ENCODE assay signal across 8 cellular contexts in genomic region chr1:236489710-236490377, GRCh38. TPM values are rescaled to one million over a fixed set of nuclear protein-coding genes. Genes with fewer than 3 reads are reported as not detected.
A peak's percentile ranks its signal among the peaks of the same experiment; 100 is the strongest.
DNase-seq lines count a peak whose midpoint lies in the region; ATAC-seq and TF ChIP-seq lines count a peak whose summit lies in the region.

No MANE protein-coding gene starts in this region.

- TF ChIP-seq CTCF in right atrium auricular region (IDR thresholded peaks at IDR 0.05): peak in 1 of 2 donors; percentile 76
- TF ChIP-seq CTCF in epithelial cell of esophagus (IDR thresholded peaks at IDR 0.05; ENCODE audit: insufficient read depth, low read depth, low read length, missing control alignments): peak; percentile 48

- no peak for DNase-seq in Right ventricle myocardium superior
- no peak for DNase-seq in right atrium auricular region (ENCODE audit: low spot score)
- peak; percentile 77 for DNase-seq in HuH-7 (ENCODE audit: low spot score)
- DNase-seq in RPMI8226: peak; percentile 47
- peak; percentile 72 for DNase-seq in epithelial cell of esophagus (ENCODE audit: low read depth)
- DNase-seq in naive B cell: peak; percentile 24
- DNase-seq in 8988T: no peak

- H3K4me3 Mint-ChIP-seq in naive B cell: no peak overlapping the region

- H3K4me3 ChIP-seq in right atrium auricular region (no peak overlapping the region), epithelial cell of esophagus (ENCODE audit: low read length) (no peak overlapping the region)

- H3K27me3 Mint-ChIP-seq in naive B cell: peaks cover 24 to 46% (median 33%) of the 10 kb centered on the region in 3 donors

- H3K27ac ChIP-seq in right atrium auricular region: no peak overlapping the region

- no peaks in the 10 kb centered on the region for H3K9me3 ChIP-seq in right atrium auricular region

- peak; percentile 65 for ATAC-seq in Right ventricle myocardium superior (ENCODE audit: poor library complexity)
- ATAC-seq in naive B cell (ENCODE audit: low read depth in 2 of 2): peak; percentile 38 to 49
- ATAC-seq in GM19397 (IDR thresholded peaks at IDR 0.05; ENCODE audit: unreplicated experiment): no peak

- H3K36me3 Mint-ChIP-seq in naive B cell: no peaks in the 10 kb centered on the region

- H3K4me1 ChIP-seq in right atrium auricular region: peaks cover 0 to 12% of the 10 kb centered on the region in 2 donors

- no peaks in the 10 kb centered on the region for H3K27me3 ChIP-seq in right atrium auricular region

- no peaks in the 10 kb centered on the region for H3K9me3 Mint-ChIP-seq in naive B cell

- no peaks in the 10 kb centered on the region for H3K36me3 ChIP-seq in right atrium auricular region

- intact Hi-C loops in Right ventricle myocardium superior (cut with DNase I): loop anchor here (5.0 kb wide), 1 partner anchor 383 kb away; no protein-coding TSS in a partner anchor

- H3K4me1 Mint-ChIP-seq in naive B cell: peaks cover 0 to 5% (median 0%) of the 10 kb centered on the region in 3 donors

- no peak overlapping the region for H3K27ac Mint-ChIP-seq in naive B cell

RNA-seq across cellular contexts. Expression of gene LGALS8, which starts 33.9 kb away (rescaled TPM):
- total RNA-seq in Right ventricle myocardium superior (78.2 TPM), right atrium auricular region (100 to 1,000 TPM; 103 to 113 TPM)
- 10 to 100 TPM; 17.7 to 39.5 (median 28.7) TPM for polyA plus RNA-seq in naive B cell (ENCODE audit: low read depth in 6 of 6)

Comparison
In these comparisons a context has a peak if more than half of its experiments do, and no peak if none do; other contexts are left out.
1. DNase-seq: peak in HuH-7 (single experiment), RPMI8226 (single experiment), epithelial cell of esophagus (single experiment) and naive B cell (single experiment); none in Right ventricle myocardium superior (single experiment), right atrium auricular region (single experiment) and 8988T (single experiment).